In the genomic region with DNA sequence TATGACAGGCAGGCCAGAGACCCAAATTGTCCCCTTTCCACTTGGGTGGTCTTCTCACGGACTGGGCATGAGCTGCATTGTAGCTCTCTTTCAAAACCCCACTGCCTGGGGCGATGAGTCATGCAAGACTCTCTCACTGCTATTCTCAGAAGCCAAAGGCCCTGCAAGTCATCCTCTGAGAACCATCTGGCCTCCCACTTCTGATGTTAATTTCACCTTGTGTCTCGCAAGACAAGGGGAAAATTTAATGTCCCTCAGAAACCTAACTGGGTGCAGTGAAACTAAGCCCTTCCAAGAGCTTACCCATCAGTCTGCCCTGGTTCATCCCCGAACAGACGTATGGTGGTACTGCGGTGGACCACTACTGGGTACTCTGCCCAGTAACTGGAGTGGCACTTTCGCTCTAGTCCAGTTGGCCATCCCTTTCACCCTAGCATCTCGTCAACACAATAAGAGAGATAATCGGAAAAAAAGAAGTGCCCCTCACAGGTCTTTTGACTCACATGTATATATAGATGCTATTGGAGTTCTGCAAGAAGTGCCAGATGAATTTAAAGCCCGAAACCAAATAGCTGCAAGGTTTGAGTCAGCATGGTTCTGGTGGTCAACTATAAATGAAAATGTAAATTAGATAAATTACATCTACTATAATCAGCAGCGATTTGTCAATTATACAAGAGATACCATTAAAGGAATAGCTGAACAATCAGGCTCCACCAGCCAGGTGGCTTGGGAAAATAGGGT, we compare ENCODE assay signal across 10 cellular contexts.
A peak's percentile ranks its signal among the peaks of the same experiment; 100 is the strongest.
DNase-seq lines count a peak whose midpoint lies in the region; ATAC-seq and TF ChIP-seq lines count a peak whose summit lies in the region.
"Had no signal": no experiment of that assay in that cellular context is flagged by ENCODE, and none has a peak within 500 bp of the region (broad histone marks: within the 10 kb centered on the region; RNA-seq: fewer than 3 reads in every experiment).

No MANE protein-coding gene starts in this region.

- TF ChIP-seq CTCF in GM06990 (IDR thresholded peaks at IDR 0.05; ENCODE audit: insufficient read depth, low read length, poor library complexity, severe bottlenecking) = no peak
- no peak for TF ChIP-seq CTCF in fibroblast of pulmonary artery (IDR thresholded peaks at IDR 0.05; ENCODE audit: low read length, missing control alignments)

- ATAC-seq in GM21526 (IDR thresholded peaks at IDR 0.05; ENCODE audit: low FRiP score, unreplicated experiment) = peak; percentile 87
- peak; percentile 71 for ATAC-seq in HG03457 (IDR thresholded peaks at IDR 0.05; ENCODE audit: unreplicated experiment)
- ATAC-seq in GM19328 (IDR thresholded peaks at IDR 0.05; ENCODE audit: unreplicated experiment) = no peak
- ATAC-seq: HepG2, Right ventricle myocardium inferior had no signal

- DNase-seq in GM06990 (ENCODE audit: extremely low read depth, insufficient read length) = peak; percentile 53
- DNase-seq in fibroblast of pulmonary artery (ENCODE audit: low read depth) = peak; percentile 7
- DNase-seq in GF-D8 (lab: John Stamatoyannopoulos, UW) = no peak
- no peak for DNase-seq in GDM1 (lab: John Stamatoyannopoulos, UW)
- DNase-seq in activated CD4-positive, alpha-beta T cell treated with anti-CD3 and anti-CD28 coated beads for 1 hour = no peak

- no peaks in the 10 kb centered on the region for H3K36me3 ChIP-seq in GM06990 (ENCODE audit: control insufficient read depth, insufficient read depth, low read length)

- H3K4me3 ChIP-seq in GM06990 (replicated peaks; ENCODE audit: low read depth, low read length) (peak overlapping the region; percentile 12; the same call in 1 of the 2 replicates), fibroblast of pulmonary artery (replicated peaks; ENCODE audit: low read depth, low read length) (no peak overlapping the region)

- H3K27me3 ChIP-seq in GM06990 (replicated peaks; ENCODE audit: control insufficient read depth, insufficient read depth, low read length) = no peaks in the 10 kb centered on the region

Comparison
In these comparisons a context has a peak if more than half of its experiments do, and no peak if none do; other contexts are left out.
1. DNase-seq: peak in GM06990 (single experiment) and fibroblast of pulmonary artery (single experiment); none in GF-D8 (single experiment), GDM1 (single experiment) and activated CD4-positive, alpha-beta T cell treated with anti-CD3 and anti-CD28 coated beads for 1 hour (single experiment).